ENCODE assay signal across 12 cellular contexts in genomic region chr2:206824993-206825392, GRCh38.
"Had no signal": no experiment of that assay in that cellular context is flagged by ENCODE, and none has a peak within 500 bp of the region (broad histone marks: within the 10 kb centered on the region; RNA-seq: fewer than 3 reads in every experiment).

No MANE protein-coding gene starts in this region.

- H3K4me3 Mint-ChIP-seq: activated CD4-positive, alpha-beta memory T cell treated with anti-CD3 and anti-CD28 coated beads for 36 hours; activated CD4-positive, alpha-beta T cell treated with anti-CD3 and anti-CD28 coated beads for 36 hours; activated CD8-positive, alpha-beta memory T cell treated with anti-CD3 and anti-CD28 coated beads, Interleukin-2, amount 10 ng/mL, durations not matched to agents 7 days and 5 days; activated naive CD4-positive, alpha-beta T cell treated with anti-CD3 and anti-CD28 coated beads, Interleukin-2, amount 10 ng/mL, durations not matched to agents 7 days and 5 days; dendritic cell treated with granulocyte-macrophage colony-stimulating factor and Interleukin-4, amounts not matched to agents 40 ng/mL and 50 ng/mL, for 4 days; nephron progenitor cell had no signal

- DNase-seq: activated CD4-positive, alpha-beta memory T cell treated with anti-CD3 and anti-CD28 coated beads for 36 hours; activated CD4-positive, alpha-beta T cell treated with anti-CD3 and anti-CD28 coated beads for 36 hours; activated CD8-positive, alpha-beta memory T cell treated with anti-CD3 and anti-CD28 coated beads, Interleukin-2, amount 10 ng/mL, durations not matched to agents 7 days and 5 days; activated naive CD4-positive, alpha-beta T cell treated with anti-CD3 and anti-CD28 coated beads, Interleukin-2, amount 10 ng/mL, durations not matched to agents 7 days and 5 days; activated T-cell treated with anti-CD3 and anti-CD28 coated beads, Interleukin-2, amount 50 U/mL, for 1 hour; effector memory CD4-positive, alpha-beta T cell; foreskin fibroblast; nephron progenitor cell; psoas muscle; T-helper 9 cell had no signal

- H3K27ac Mint-ChIP-seq: activated CD4-positive, alpha-beta memory T cell treated with anti-CD3 and anti-CD28 coated beads for 36 hours; activated CD4-positive, alpha-beta T cell treated with anti-CD3 and anti-CD28 coated beads for 36 hours; activated CD8-positive, alpha-beta memory T cell treated with anti-CD3 and anti-CD28 coated beads, Interleukin-2, amount 10 ng/mL, durations not matched to agents 7 days and 5 days; activated naive CD4-positive, alpha-beta T cell treated with anti-CD3 and anti-CD28 coated beads, Interleukin-2, amount 10 ng/mL, durations not matched to agents 7 days and 5 days; dendritic cell treated with granulocyte-macrophage colony-stimulating factor and Interleukin-4, amounts not matched to agents 40 ng/mL and 50 ng/mL, for 4 days; nephron progenitor cell had no signal

- H3K27me3 Mint-ChIP-seq: activated CD4-positive, alpha-beta memory T cell treated with anti-CD3 and anti-CD28 coated beads for 36 hours; activated CD4-positive, alpha-beta T cell treated with anti-CD3 and anti-CD28 coated beads for 36 hours; activated CD8-positive, alpha-beta memory T cell treated with anti-CD3 and anti-CD28 coated beads, Interleukin-2, amount 10 ng/mL, durations not matched to agents 7 days and 5 days; activated naive CD4-positive, alpha-beta T cell treated with anti-CD3 and anti-CD28 coated beads, Interleukin-2, amount 10 ng/mL, durations not matched to agents 7 days and 5 days; dendritic cell treated with granulocyte-macrophage colony-stimulating factor and Interleukin-4, amounts not matched to agents 40 ng/mL and 50 ng/mL, for 4 days had no signal

- H3K9me3 Mint-ChIP-seq: activated CD4-positive, alpha-beta memory T cell treated with anti-CD3 and anti-CD28 coated beads for 36 hours; activated naive CD4-positive, alpha-beta T cell treated with anti-CD3 and anti-CD28 coated beads, Interleukin-2, amount 10 ng/mL, durations not matched to agents 7 days and 5 days; dendritic cell treated with granulocyte-macrophage colony-stimulating factor and Interleukin-4, amounts not matched to agents 40 ng/mL and 50 ng/mL, for 4 days; nephron progenitor cell had no signal

- H3K4me1 Mint-ChIP-seq: activated CD4-positive, alpha-beta T cell treated with anti-CD3 and anti-CD28 coated beads for 36 hours; activated CD8-positive, alpha-beta memory T cell treated with anti-CD3 and anti-CD28 coated beads, Interleukin-2, amount 10 ng/mL, durations not matched to agents 7 days and 5 days; activated naive CD4-positive, alpha-beta T cell treated with anti-CD3 and anti-CD28 coated beads, Interleukin-2, amount 10 ng/mL, durations not matched to agents 7 days and 5 days had no signal

- ATAC-seq: activated CD4-positive, alpha-beta T cell treated with anti-CD3 and anti-CD28 coated beads for 36 hours; activated CD8-positive, alpha-beta memory T cell treated with anti-CD3 and anti-CD28 coated beads, Interleukin-2, amount 10 ng/mL, durations not matched to agents 7 days and 5 days; psoas muscle; sciatic nerve had no signal

- H3K36me3 Mint-ChIP-seq: activated CD4-positive, alpha-beta memory T cell treated with anti-CD3 and anti-CD28 coated beads for 36 hours; activated CD8-positive, alpha-beta memory T cell treated with anti-CD3 and anti-CD28 coated beads, Interleukin-2, amount 10 ng/mL, durations not matched to agents 7 days and 5 days; activated naive CD4-positive, alpha-beta T cell treated with anti-CD3 and anti-CD28 coated beads, Interleukin-2, amount 10 ng/mL, durations not matched to agents 7 days and 5 days had no signal
